In the genomic region with DNA sequence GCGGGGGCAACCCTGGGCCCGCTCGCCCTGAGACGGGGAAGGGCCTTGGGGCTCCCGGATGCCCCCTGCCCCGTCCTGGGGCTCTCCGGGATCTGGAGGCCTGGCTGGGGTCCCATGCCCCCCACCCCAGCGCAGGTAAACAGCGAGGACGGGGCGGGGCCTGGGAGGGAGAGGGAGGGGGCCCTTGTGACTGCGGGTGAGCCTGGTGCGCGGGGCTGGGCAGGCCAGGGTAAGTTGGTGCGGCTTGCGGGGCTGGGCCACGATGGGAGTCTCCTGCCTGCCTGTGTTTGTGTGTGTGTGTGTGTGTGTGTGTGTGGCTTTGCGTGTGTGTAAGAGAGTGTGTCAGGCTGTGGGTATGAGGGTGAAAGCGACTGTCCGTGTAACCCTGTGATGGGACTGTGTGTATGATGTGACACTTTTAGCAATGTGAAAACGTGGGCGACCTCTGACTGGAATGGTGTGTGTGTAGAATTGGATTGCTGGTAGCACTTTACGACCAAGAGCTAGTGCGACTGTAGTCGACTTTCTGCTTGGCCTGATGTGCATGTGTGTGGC, we compare ENCODE assay signal across 1 cellular context.
TF ChIP-seq lines count a peak whose summit lies in the region.

No MANE protein-coding gene starts in this region.

TF ChIP-seq in endothelial cell of umbilical vein, 7 proteins besides CTCF, POLR2A, EP300 and RAD21:
- no peak for TF ChIP-seq MAX (IDR thresholded peaks at IDR 0.05; ENCODE audit: insufficient read depth, insufficient read length)
- no peak for TF ChIP-seq POLR2AphosphoS5 (IDR thresholded peaks at IDR 0.05; ENCODE audit: insufficient read depth, low read depth, low read length)
- TF ChIP-seq FOS (IDR thresholded peaks at IDR 0.05; ENCODE audit: borderline replicate concordance, insufficient read depth, low read length) = no peak
